In the genomic region with DNA sequence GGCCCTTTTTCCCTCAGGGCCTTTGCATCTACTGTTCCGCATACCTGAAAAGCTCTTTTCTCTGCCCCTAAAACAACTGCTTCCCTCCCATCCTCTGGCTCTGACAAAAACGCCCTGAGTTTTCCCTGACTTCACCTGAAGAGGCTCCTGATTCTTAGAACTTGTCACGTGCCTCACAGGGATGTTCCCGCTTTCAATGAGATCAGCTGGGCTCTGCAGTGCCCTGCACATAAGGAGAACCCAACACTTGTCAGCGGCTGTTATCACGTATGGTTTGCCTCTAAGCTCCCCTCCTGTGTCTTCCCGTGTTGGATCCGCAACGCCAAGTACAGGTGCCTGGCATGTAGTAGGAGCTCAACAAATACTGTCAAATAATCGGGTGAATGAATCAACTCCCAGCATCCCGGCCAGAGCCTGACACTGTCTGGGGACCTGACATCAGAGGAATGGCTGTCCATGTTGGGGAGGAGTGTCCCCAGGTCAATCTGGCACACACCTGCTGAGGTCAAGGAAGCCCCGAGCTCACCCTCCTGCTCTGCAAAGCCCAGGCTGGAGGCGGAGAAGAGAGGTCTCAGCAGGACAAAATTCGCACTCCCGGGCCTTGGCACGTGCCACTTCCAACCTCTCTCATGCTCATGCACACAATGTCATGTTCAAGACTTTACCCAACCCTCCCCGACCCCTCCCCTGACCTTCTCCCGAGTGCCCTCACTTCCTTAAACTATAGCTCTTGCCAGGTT, we compare ENCODE assay signal across 8 cellular contexts. TPM values are rescaled to one million over a fixed set of nuclear protein-coding genes. Genes with fewer than 3 reads are reported as not detected.
DNase-seq lines count a peak whose midpoint lies in the region; ATAC-seq and TF ChIP-seq lines count a peak whose summit lies in the region.

No MANE protein-coding gene starts in this region.

- H3K9me3 ChIP-seq in right atrium auricular region (no peaks in the 10 kb centered on the region), lower lobe of right lung (no peaks in the 10 kb centered on the region), upper lobe of left lung (no peaks in the 10 kb centered on the region)

- H3K4me1 ChIP-seq in right atrium auricular region (peaks cover 0 to 34% of the 10 kb centered on the region in 2 donors), lower lobe of right lung (peaks cover 32% of the 10 kb centered on the region), upper lobe of left lung (peaks cover 26 to 30% (median 27%) of the 10 kb centered on the region in 4 donors)

- TF ChIP-seq CTCF in right atrium auricular region (IDR thresholded peaks at IDR 0.05) (no peak), lower lobe of right lung (IDR thresholded peaks at IDR 0.05) (no peak), upper lobe of left lung (IDR thresholded peaks at IDR 0.05) (no peak)

- H3K9me3 Mint-ChIP-seq in activated naive CD4-positive, alpha-beta T cell treated with anti-CD3 and anti-CD28 coated beads, Interleukin-2, amount 50 U/mL, for 72 hours: no peaks in the 10 kb centered on the region

- H3K27ac Mint-ChIP-seq in activated naive CD4-positive, alpha-beta T cell treated with anti-CD3 and anti-CD28 coated beads, Interleukin-2, amount 50 U/mL, for 72 hours: peak overlapping the region; percentile 58 to 78

- no peak for TF ChIP-seq POLR2A in upper lobe of left lung (IDR thresholded peaks at IDR 0.05)

- H3K4me3 ChIP-seq in right atrium auricular region (peak overlapping the region in 1 of 2 donors; percentile 37), lower lobe of right lung (no peak overlapping the region), upper lobe of left lung (no peak overlapping the region)

- no peaks in the 10 kb centered on the region for H3K36me3 ChIP-seq in right atrium auricular region
- H3K36me3 ChIP-seq in lower lobe of right lung: peaks cover 4% of the 10 kb centered on the region
- peaks cover 0 to 3% (median 0%) of the 10 kb centered on the region in 4 donors for H3K36me3 ChIP-seq in upper lobe of left lung

- intact Hi-C loops in Right ventricle myocardium superior (cut with DNase I): no loop called here
- intact Hi-C loops in lower lobe of right lung (cut with DNase I): loop anchor here (10.0 kb wide), 1 partner anchor 53 kb away; no protein-coding TSS in a partner anchor

- TF ChIP-seq EP300 in upper lobe of left lung (IDR thresholded peaks at IDR 0.05): no peak

- peaks cover 1 to 13% of the 10 kb centered on the region in 2 donors for H3K36me3 Mint-ChIP-seq in activated naive CD4-positive, alpha-beta T cell treated with anti-CD3 and anti-CD28 coated beads, Interleukin-2, amount 50 U/mL, for 72 hours

- 56 to 63% methylated on average over 13 to 18 of the region's 18 CpGs for WGBS in upper lobe of left lung, 2 donors

- H3K27ac ChIP-seq in right atrium auricular region: no peak overlapping the region
- H3K27ac ChIP-seq in lower lobe of right lung: peak overlapping the region; percentile 53
- H3K27ac ChIP-seq in upper lobe of left lung: peak overlapping the region in 2 of 4 donors; percentile 74

- H3K27me3 ChIP-seq in right atrium auricular region (no peaks in the 10 kb centered on the region), lower lobe of right lung (ENCODE audit: low read depth) (no peaks in the 10 kb centered on the region), upper lobe of left lung (no peaks in the 10 kb centered on the region)

- DNase-seq in Right ventricle myocardium superior (peak; percentile 46), right atrium auricular region (ENCODE audit: low spot score) (no peak), lower lobe of right lung (no peak), NCI-H1436 treated with DMSO at 0.1 percent for 48 hours (lab: John Stamatoyannopoulos, UW) (no peak), NCI-H345 (lab: John Stamatoyannopoulos, UW) (no peak), upper lobe of left lung (no peak)
- DNase-seq in activated naive CD4-positive, alpha-beta T cell treated with anti-CD3 and anti-CD28 coated beads, Interleukin-2, amount 50 U/mL, for 72 hours (ENCODE audit: low spot score in 2 of 2): peak in 1 of 2 donors; percentile 55

- ATAC-seq in Right ventricle myocardium superior (ENCODE audit: poor library complexity) (no peak), lower lobe of right lung (no peak), HG03108 (IDR thresholded peaks at IDR 0.05; ENCODE audit: unreplicated experiment) (no peak), upper lobe of left lung (ENCODE audit: low FRiP score in 2 of 2) (no peak)
- no peak for ATAC-seq in activated naive CD4-positive, alpha-beta T cell treated with anti-CD3 and anti-CD28 coated beads, Interleukin-2, amount 50 U/mL, for 72 hours

RNA-seq across cellular contexts. Expression of gene GRK2, which starts 4.2 kb away (rescaled TPM):
- 53.4 TPM for total RNA-seq in Right ventricle myocardium superior
- total RNA-seq in right atrium auricular region: 10 to 100 TPM; 52.7 to 55.9 TPM
- total RNA-seq in activated naive CD4-positive, alpha-beta T cell treated with anti-CD3 and anti-CD28 coated beads, Interleukin-2, amount 50 U/mL, for 72 hours: 100 to 1,000 TPM; 289 to 376 TPM
- total RNA-seq in lower lobe of right lung: 101 TPM
- 100 to 1,000 TPM in 4 of 6 donors, 10 to 100 TPM in 2; 76.9 to 232 (median 117) TPM for total RNA-seq in upper lobe of left lung

RNA-seq across cellular contexts. Expression of gene ANKRD13D, which starts 27.0 kb away (rescaled TPM):
- total RNA-seq in Right ventricle myocardium superior: 11.6 TPM
- 10 to 100 TPM; 14.1 to 14.9 TPM for total RNA-seq in right atrium auricular region
- total RNA-seq in activated naive CD4-positive, alpha-beta T cell treated with anti-CD3 and anti-CD28 coated beads, Interleukin-2, amount 50 U/mL, for 72 hours: 100 to 1,000 TPM in 1 of 2 donors, 10 to 100 TPM in 1; 76.0 to 213 TPM
- 66.9 TPM for total RNA-seq in lower lobe of right lung
- total RNA-seq in upper lobe of left lung: 100 to 1,000 TPM in 2 of 6 donors, 10 to 100 TPM in 4; 47.4 to 221 (median 78.3) TPM

RNA-seq across cellular contexts. Expression of gene SSH3, which starts 41.2 kb away (rescaled TPM):
- total RNA-seq in Right ventricle myocardium superior (12.1 TPM), right atrium auricular region (10 to 100 TPM; 14.7 to 23.6 TPM), lower lobe of right lung (37.7 TPM), upper lobe of left lung (10 to 100 TPM; 35.9 to 99.2 (median 53.8) TPM)
- 10 to 100 TPM; 11.6 to 16.5 TPM for total RNA-seq in activated naive CD4-positive, alpha-beta T cell treated with anti-CD3 and anti-CD28 coated beads, Interleukin-2, amount 50 U/mL, for 72 hours
